24 cellular contexts compared by ENCODE assay signal in genomic region chr4:161530710-161531109, GRCh38.
"Had no signal": no experiment of that assay in that cellular context is flagged by ENCODE, and none has a peak within 500 bp of the region (broad histone marks: within the 10 kb centered on the region; RNA-seq: fewer than 3 reads in every experiment).

No MANE protein-coding gene starts in this region.

- H3K36me3 ChIP-seq: colonic mucosa, esophagus muscularis mucosa, esophagus squamous epithelium, gastrocnemius medialis, gastroesophageal sphincter, heart left ventricle, heart right ventricle had no signal

- H3K4me1 Mint-ChIP-seq: endodermal cell had no signal

- H3K9me3 Mint-ChIP-seq: dendritic cell treated with granulocyte-macrophage colony-stimulating factor and Interleukin-4, amounts not matched to agents 40 ng/mL and 50 ng/mL, for 4 days; endodermal cell had no signal

- H3K27ac Mint-ChIP-seq: dendritic cell treated with granulocyte-macrophage colony-stimulating factor and Interleukin-4, amounts not matched to agents 40 ng/mL and 50 ng/mL, for 4 days; effector memory CD8-positive, alpha-beta T cell; endodermal cell had no signal

- H3K27me3 Mint-ChIP-seq: dendritic cell treated with granulocyte-macrophage colony-stimulating factor and Interleukin-4, amounts not matched to agents 40 ng/mL and 50 ng/mL, for 4 days; effector memory CD8-positive, alpha-beta T cell had no signal

- DNase-seq: colonic mucosa; cortex of kidney; dermis blood vessel endothelial cell; dorsolateral prefrontal cortex; effector CD4-positive, alpha-beta T cell; effector CD8-positive, alpha-beta T cell; effector memory CD4-positive, alpha-beta T cell; effector memory CD8-positive, alpha-beta T cell; endodermal cell; erythroblast; esophagus squamous epithelium; foreskin fibroblast; foreskin keratinocyte; foreskin melanocyte; gastrocnemius medialis; glutamatergic neuron; head of caudate nucleus; heart left ventricle; heart right ventricle had no signal

- H3K9me3 ChIP-seq: colonic mucosa, esophagus muscularis mucosa, esophagus squamous epithelium, gastrocnemius medialis, gastroesophageal sphincter had no signal

- H3K4me3 Mint-ChIP-seq: dendritic cell treated with granulocyte-macrophage colony-stimulating factor and Interleukin-4, amounts not matched to agents 40 ng/mL and 50 ng/mL, for 4 days; effector memory CD8-positive, alpha-beta T cell; endodermal cell had no signal

- H3K4me3 ChIP-seq: colonic mucosa, coronary artery, dorsolateral prefrontal cortex, esophagus muscularis mucosa, esophagus squamous epithelium, gastrocnemius medialis, gastroesophageal sphincter, heart left ventricle, heart right ventricle had no signal

- H3K27ac ChIP-seq: colonic mucosa, coronary artery, dorsolateral prefrontal cortex, epithelial cell of prostate, esophagus muscularis mucosa, esophagus squamous epithelium, foreskin keratinocyte, gastrocnemius medialis, gastroesophageal sphincter, heart left ventricle, heart right ventricle had no signal

- H3K27me3 ChIP-seq: colonic mucosa, dorsolateral prefrontal cortex, esophagus muscularis mucosa, esophagus squamous epithelium, foreskin keratinocyte, gastrocnemius medialis, gastroesophageal sphincter, heart left ventricle, heart right ventricle had no signal
